10 cellular contexts compared by ENCODE assay signal in the genomic region with DNA sequence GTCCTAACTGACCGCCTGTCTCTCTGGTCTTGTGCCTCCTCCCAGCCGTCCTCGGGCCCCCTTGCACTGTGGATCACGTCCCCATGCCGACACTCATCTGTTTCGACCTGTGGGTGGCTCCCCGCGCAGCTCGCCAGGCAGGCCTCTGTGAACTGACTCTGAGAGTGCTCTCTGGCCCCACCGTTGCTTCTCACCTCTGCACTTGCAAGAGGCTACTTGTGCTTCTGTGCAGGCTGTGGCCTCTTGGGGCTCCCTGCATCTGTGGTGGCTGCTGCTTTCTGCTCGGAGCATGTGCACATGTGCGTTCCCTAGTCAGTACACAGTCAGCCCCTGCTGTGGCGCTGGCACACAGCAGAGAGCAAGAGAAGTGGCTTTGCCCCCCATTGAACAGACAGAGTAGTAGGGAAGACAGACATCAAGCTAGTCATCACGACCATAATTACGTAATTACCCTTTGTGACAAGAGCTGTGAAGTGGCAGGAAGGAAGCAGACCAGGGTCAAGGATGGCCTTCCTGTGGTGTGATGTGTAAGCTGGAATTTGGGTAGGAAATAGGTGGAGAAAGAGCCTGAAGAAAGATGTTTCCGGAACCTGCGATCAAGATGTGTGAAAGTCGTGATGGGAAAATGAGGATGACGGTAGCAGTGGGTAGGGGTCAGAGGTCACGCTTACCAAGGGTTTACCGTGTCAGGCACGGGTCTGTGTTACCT.
A peak's percentile ranks its signal among the peaks of the same experiment; 100 is the strongest.
DNase-seq lines count a peak whose midpoint lies in the region; ATAC-seq and TF ChIP-seq lines count a peak whose summit lies in the region.
"Had no signal": no experiment of that assay in that cellular context is flagged by ENCODE, and none has a peak within 500 bp of the region (broad histone marks: within the 10 kb centered on the region; RNA-seq: fewer than 3 reads in every experiment).

No MANE protein-coding gene starts in this region.

- no peak for ATAC-seq in stimulated activated effector memory CD8-positive, alpha-beta T cell treated with anti-CD3 and anti-CD28 coated beads, Interleukin-12 subunit alpha, Interleukin-12 subunit beta, amount 100 ng/mL, for 72 hours
- no peak for ATAC-seq in HG03159 (IDR thresholded peaks at IDR 0.05; ENCODE audit: unreplicated experiment)
- ATAC-seq: stimulated activated naive CD8-positive, alpha-beta T cell treated with anti-CD3 and anti-CD28 coated beads, Interleukin-15, amount 100 ng/mL, for 72 hours had no signal

- in situ Hi-C loops in GM13976 (cut with MboI; ENCODE audit: low sequenced_read_pairs, unreplicated experiment) = no loop called here

- no peak for DNase-seq in activated CD4-positive, alpha-beta T cell treated with anti-CD3 and anti-CD28 coated beads, Interleukin-2, amount 10 ng/mL, durations not matched to agents 24 days and 14 days
- DNase-seq in activated CD4-positive, alpha-beta T cell treated with anti-CD3 and anti-CD28 coated beads for 48 hours = no peak
- DNase-seq in NCI-H748 treated with DMSO at 0.1 percent for 48 hours (lab: John Stamatoyannopoulos, UW) (peak; percentile 46), fibroblast of villous mesenchyme (ENCODE audit: low read depth) (peak; percentile 37), GM13976 (ENCODE audit: low spot score) (no peak), DMS53 treated with DMSO at 0.1 percent for 48 hours (lab: John Stamatoyannopoulos, UW; ENCODE audit: unreplicated experiment) (no peak)
- no peak for DNase-seq in stimulated activated effector memory CD8-positive, alpha-beta T cell treated with anti-CD3 and anti-CD28 coated beads, Interleukin-12 subunit alpha, Interleukin-12 subunit beta, amount 100 ng/mL, for 72 hours (ENCODE audit: low spot score in 2 of 2)
- DNase-seq: stimulated activated naive CD8-positive, alpha-beta T cell treated with anti-CD3 and anti-CD28 coated beads, Interleukin-15, amount 100 ng/mL, for 72 hours had no signal

- no peak overlapping the region for H3K4me3 ChIP-seq in fibroblast of villous mesenchyme (ENCODE audit: low read depth, low read length)
- H3K4me3 ChIP-seq: coronary artery had no signal

- intact Hi-C loops in activated CD4-positive, alpha-beta T cell treated with anti-CD3 and anti-CD28 coated beads, Interleukin-2, amount 10 ng/mL, durations not matched to agents 24 days and 14 days (cut with micrococcal nuclease) = no loop called here

- TF ChIP-seq CTCF in fibroblast of villous mesenchyme (IDR thresholded peaks at IDR 0.05; ENCODE audit: insufficient read depth, low read depth, low read length) (no peak), GM13976 (IDR thresholded peaks at IDR 0.05; ENCODE audit: borderline replicate concordance, control extremely low read depth, extremely low read depth, insufficient read depth, missing control alignments) (no peak)

- H3K27me3 Mint-ChIP-seq in activated CD4-positive, alpha-beta T cell treated with anti-CD3 and anti-CD28 coated beads, Interleukin-2, amount 10 ng/mL, durations not matched to agents 24 days and 14 days = no peaks in the 10 kb centered on the region
- H3K27me3 Mint-ChIP-seq: stimulated activated naive CD8-positive, alpha-beta T cell treated with anti-CD3 and anti-CD28 coated beads, Interleukin-15, amount 100 ng/mL, for 72 hours had no signal

- H3K4me3 Mint-ChIP-seq in activated CD4-positive, alpha-beta T cell treated with anti-CD3 and anti-CD28 coated beads, Interleukin-2, amount 10 ng/mL, durations not matched to agents 24 days and 14 days = no peak overlapping the region
- H3K4me3 Mint-ChIP-seq in stimulated activated effector memory CD8-positive, alpha-beta T cell treated with anti-CD3 and anti-CD28 coated beads, Interleukin-12 subunit alpha, Interleukin-12 subunit beta, amount 100 ng/mL, for 72 hours = no peak overlapping the region
- H3K4me3 Mint-ChIP-seq: stimulated activated naive CD8-positive, alpha-beta T cell treated with anti-CD3 and anti-CD28 coated beads, Interleukin-15, amount 100 ng/mL, for 72 hours had no signal

- H3K36me3 Mint-ChIP-seq in activated CD4-positive, alpha-beta T cell treated with anti-CD3 and anti-CD28 coated beads, Interleukin-2, amount 10 ng/mL, durations not matched to agents 24 days and 14 days (ENCODE audit: low read depth) = peaks cover 42% of the 10 kb centered on the region
- peaks cover under 1% of the 10 kb centered on the region for H3K36me3 Mint-ChIP-seq in stimulated activated effector memory CD8-positive, alpha-beta T cell treated with anti-CD3 and anti-CD28 coated beads, Interleukin-12 subunit alpha, Interleukin-12 subunit beta, amount 100 ng/mL, for 72 hours

- peaks cover 21% of the 10 kb centered on the region for H3K4me1 Mint-ChIP-seq in activated CD4-positive, alpha-beta T cell treated with anti-CD3 and anti-CD28 coated beads, Interleukin-2, amount 10 ng/mL, durations not matched to agents 24 days and 14 days
- H3K4me1 Mint-ChIP-seq in stimulated activated effector memory CD8-positive, alpha-beta T cell treated with anti-CD3 and anti-CD28 coated beads, Interleukin-12 subunit alpha, Interleukin-12 subunit beta, amount 100 ng/mL, for 72 hours = peaks cover 21% of the 10 kb centered on the region

- peaks cover 4% of the 10 kb centered on the region for H3K9me3 Mint-ChIP-seq in activated CD4-positive, alpha-beta T cell treated with anti-CD3 and anti-CD28 coated beads, Interleukin-2, amount 10 ng/mL, durations not matched to agents 24 days and 14 days
- no peaks in the 10 kb centered on the region for H3K9me3 Mint-ChIP-seq in stimulated activated effector memory CD8-positive, alpha-beta T cell treated with anti-CD3 and anti-CD28 coated beads, Interleukin-12 subunit alpha, Interleukin-12 subunit beta, amount 100 ng/mL, for 72 hours

- H3K27ac Mint-ChIP-seq in activated CD4-positive, alpha-beta T cell treated with anti-CD3 and anti-CD28 coated beads, Interleukin-2, amount 10 ng/mL, durations not matched to agents 24 days and 14 days = peak overlapping the region; percentile 80
- H3K27ac Mint-ChIP-seq in stimulated activated effector memory CD8-positive, alpha-beta T cell treated with anti-CD3 and anti-CD28 coated beads, Interleukin-12 subunit alpha, Interleukin-12 subunit beta, amount 100 ng/mL, for 72 hours = peak overlapping the region; percentile 83

Comparison
In these comparisons a context has a peak if more than half of its experiments do, and no peak if none do; other contexts are left out.
1. DNase-seq: peak in NCI-H748 treated with DMSO at 0.1 percent for 48 hours (single experiment) and fibroblast of villous mesenchyme (single experiment); none in activated CD4-positive, alpha-beta T cell treated with anti-CD3 and anti-CD28 coated beads, Interleukin-2, amount 10 ng/mL, durations not matched to agents 24 days and 14 days (single experiment), activated CD4-positive, alpha-beta T cell treated with anti-CD3 and anti-CD28 coated beads for 48 hours (single experiment), stimulated activated effector memory CD8-positive, alpha-beta T cell treated with anti-CD3 and anti-CD28 coated beads, Interleukin-12 subunit alpha, Interleukin-12 subunit beta, amount 100 ng/mL, for 72 hours (0 of 2), GM13976 (single experiment) and DMS53 treated with DMSO at 0.1 percent for 48 hours (single experiment).